ENCODE assay signal across 18 cellular contexts in genomic region chr10:86727992-86728559, GRCh38. TPM values are rescaled to one million over a fixed set of nuclear protein-coding genes. Genes with fewer than 3 reads are reported as not detected.
A peak's percentile ranks its signal among the peaks of the same experiment; 100 is the strongest.
DNase-seq lines count a peak whose midpoint lies in the region; ATAC-seq and TF ChIP-seq lines count a peak whose summit lies in the region.
"Had no signal": no experiment of that assay in that cellular context is flagged by ENCODE, and none has a peak within 500 bp of the region (broad histone marks: within the 10 kb centered on the region; RNA-seq: fewer than 3 reads in every experiment).

No MANE protein-coding gene starts in this region.

- H3K4me3 ChIP-seq in heart left ventricle: no peak overlapping the region
- H3K4me3 ChIP-seq in esophagus muscularis mucosa: no peak overlapping the region
- no peak overlapping the region for H3K4me3 ChIP-seq in skeletal muscle tissue (ENCODE audit: low read length in 3 of 3)
- H3K4me3 ChIP-seq: HAP-1 had no signal

- H3K36me3 ChIP-seq in heart left ventricle (peaks cover 0 to 73% (median 12%) of the 10 kb centered on the region in 9 donors), esophagus muscularis mucosa (peaks cover 0 to 52% (median 19%) of the 10 kb centered on the region in 4 donors), skeletal muscle tissue (ENCODE audit: control insufficient read depth in 3 of 3, insufficient read depth in 3 of 3, low read length in 3 of 3) (peaks cover 38 to 50% (median 47%) of the 10 kb centered on the region in 3 donors)
- H3K36me3 ChIP-seq: HAP-1 had no signal

- TF ChIP-seq CTCF in heart left ventricle (IDR thresholded peaks at IDR 0.05): no peak
- no peak for TF ChIP-seq CTCF in esophagus muscularis mucosa (IDR thresholded peaks at IDR 0.05)
- no peak for TF ChIP-seq CTCF in nephron progenitor cell (IDR thresholded peaks at IDR 0.05)
- no peak for TF ChIP-seq CTCF in HFFc6 (IDR thresholded peaks at IDR 0.05)

- H3K27ac Mint-ChIP-seq in nephron progenitor cell (peak overlapping the region; percentile 4), HFFc6 (no peak overlapping the region)

- TF ChIP-seq POLR2A in heart left ventricle (IDR thresholded peaks at IDR 0.05) (no peak), esophagus muscularis mucosa (IDR thresholded peaks at IDR 0.05; ENCODE audit: low read depth) (no peak)

- DNase-seq in heart left ventricle (no peak), left ventricle myocardium superior (no peak), esophagus muscularis mucosa (ENCODE audit: extremely low spot score) (no peak), nephron progenitor cell (no peak), HFFc6 (no peak)
- DNase-seq in stimulated activated CD4-positive, alpha-beta T cell treated with anti-CD3 and anti-CD28 coated beads, Interleukin-15, amount 100 ng/mL, for 24 hours: no peak
- DNase-seq: 8988T, COR-L47, DMS153, NCI-H1436 treated with DMSO at 0.1 percent for 48 hours, NCI-H2227 treated with DMSO at 0.1 percent for 48 hours, NCI-H526 had no signal

- H3K27me3 Mint-ChIP-seq in nephron progenitor cell (ENCODE audit: low read depth, poor library complexity) (peaks cover 3% of the 10 kb centered on the region), HFFc6 (ENCODE audit: insufficient read depth) (peaks cover 9% of the 10 kb centered on the region)

- H3K27ac ChIP-seq in heart left ventricle (peak overlapping the region in 7 of 12 donors; percentile 31 to 94 (median 71)), esophagus muscularis mucosa (replicated peaks in 1 of 4) (peak overlapping the region; percentile 10 to 94 (median 90)), skeletal muscle tissue (ENCODE audit: low read depth, low read length) (peak overlapping the region; percentile 67)
- H3K27ac ChIP-seq: C4-2B had no signal

- H3K9ac ChIP-seq in skeletal muscle tissue (ENCODE audit: low read depth in 1 of 3, low read length in 3 of 3): peak overlapping the region in 1 of 3 donors; percentile 34

- H3K4me1 ChIP-seq in heart left ventricle (peaks cover 0 to 77% (median 20%) of the 10 kb centered on the region in 12 donors), esophagus muscularis mucosa (peaks cover 21 to 51% (median 41%) of the 10 kb centered on the region in 4 donors), skeletal muscle tissue (ENCODE audit: control insufficient read depth in 3 of 3, insufficient read depth in 3 of 3, low read length in 3 of 3) (peaks cover 47 to 76% (median 68%) of the 10 kb centered on the region in 3 donors)
- H3K4me1 ChIP-seq: HAP-1 had no signal

- H3K9me3 Mint-ChIP-seq in nephron progenitor cell (no peaks in the 10 kb centered on the region), HFFc6 (no peaks in the 10 kb centered on the region)

- H3K4me1 Mint-ChIP-seq in nephron progenitor cell: peaks cover 41% of the 10 kb centered on the region
- H3K4me1 Mint-ChIP-seq in HFFc6 (ENCODE audit: low read depth): no peaks in the 10 kb centered on the region

- intact Hi-C loops in heart left ventricle (cut with DNase I): no loop called here
- intact Hi-C loops in left ventricle myocardium superior (cut with micrococcal nuclease): no loop called here
- intact Hi-C loops in esophagus muscularis mucosa (cut with DNase I): no loop called here

- TF ChIP-seq EP300 in esophagus muscularis mucosa (IDR thresholded peaks at IDR 0.05): no peak

- H3K9me3 ChIP-seq in heart left ventricle: no peaks in the 10 kb centered on the region
- H3K9me3 ChIP-seq in esophagus muscularis mucosa: no peaks in the 10 kb centered on the region
- H3K9me3 ChIP-seq in skeletal muscle tissue (ENCODE audit: control insufficient read depth in 3 of 3, low read length in 3 of 3): no peaks in the 10 kb centered on the region
- H3K9me3 ChIP-seq: HAP-1 had no signal

- peaks cover 0 to 9% (median 0%) of the 10 kb centered on the region in 9 donors for H3K27me3 ChIP-seq in heart left ventricle
- H3K27me3 ChIP-seq in esophagus muscularis mucosa: no peaks in the 10 kb centered on the region
- no peaks in the 10 kb centered on the region for H3K27me3 ChIP-seq in skeletal muscle tissue (ENCODE audit: control insufficient read depth in 3 of 3, insufficient read depth in 3 of 3, low read length in 3 of 3)

- ATAC-seq in heart left ventricle (no peak), left ventricle myocardium superior (no peak), GM21825 (IDR thresholded peaks at IDR 0.05; ENCODE audit: unreplicated experiment) (no peak)

- 71 to 80% (median 75%) methylated on average over 4 of the region's 4 CpGs for WGBS in heart left ventricle, 4 donors
- WGBS in esophagus muscularis mucosa: 95% methylated on average over 4 of the region's 4 CpGs

- H3K36me3 Mint-ChIP-seq in nephron progenitor cell (ENCODE audit: low read depth): no peaks in the 10 kb centered on the region
- no peaks in the 10 kb centered on the region for H3K36me3 Mint-ChIP-seq in HFFc6 (ENCODE audit: low read depth)

- H3K4me3 Mint-ChIP-seq in nephron progenitor cell: no peak overlapping the region
- no peak overlapping the region for H3K4me3 Mint-ChIP-seq in HFFc6

RNA-seq across cellular contexts. Expression of gene BMPR1A, which starts 28.3 kb away (rescaled TPM):
- total RNA-seq in heart left ventricle (10 to 100 TPM; 19.9 to 72.0 (median 46.1) TPM), left ventricle myocardium superior (48.4 TPM), esophagus muscularis mucosa (100 to 1,000 TPM in 1 of 4 donors, 10 to 100 TPM in 3; 66.1 to 110 (median 90.5) TPM), skeletal muscle tissue (42.3 TPM)
- polyA plus RNA-seq in heart left ventricle: 10 to 100 TPM in 1 of 2 donors, 1 to 10 TPM in 1; 6.3 to 18.6 TPM
- 10 to 100 TPM; 41.9 to 50.5 (median 46.6) TPM for total RNA-seq in HFFc6 (2021; fragmentation: NEBNext Ultra II Directional; extraction: Animal tissue kit (Norgen Biotek cat#: 25700))

RNA-seq across cellular contexts. Expression of gene LDB3, which starts 59.8 kb away (rescaled TPM):
- 1,000 to 10,000 TPM in 7 of 9 donors, 100 to 1,000 TPM in 2; 800 to 1,716 (median 1,273) TPM for total RNA-seq in heart left ventricle
- polyA plus RNA-seq in heart left ventricle: 1,000 to 10,000 TPM in 1 of 2 donors, 100 to 1,000 TPM in 1; 165 to 1,759 TPM
- total RNA-seq in left ventricle myocardium superior: 1,459 TPM
- total RNA-seq in esophagus muscularis mucosa: 10 to 100 TPM; 12.6 to 42.3 (median 21.6) TPM
- 87.7 TPM for total RNA-seq in skeletal muscle tissue
- total RNA-seq in HFFc6 (2021; fragmentation: NEBNext Ultra II Directional; extraction: Animal tissue kit (Norgen Biotek cat#: 25700)): 1 to 10 TPM in 1 of 6 experiments, under 1 TPM in 5; 0.55 to 1.3 (median 0.66) TPM
- total RNA-seq: HT1080, RPMI7951 had no signal
